8 cellular contexts compared by ENCODE assay signal in the genomic region with DNA sequence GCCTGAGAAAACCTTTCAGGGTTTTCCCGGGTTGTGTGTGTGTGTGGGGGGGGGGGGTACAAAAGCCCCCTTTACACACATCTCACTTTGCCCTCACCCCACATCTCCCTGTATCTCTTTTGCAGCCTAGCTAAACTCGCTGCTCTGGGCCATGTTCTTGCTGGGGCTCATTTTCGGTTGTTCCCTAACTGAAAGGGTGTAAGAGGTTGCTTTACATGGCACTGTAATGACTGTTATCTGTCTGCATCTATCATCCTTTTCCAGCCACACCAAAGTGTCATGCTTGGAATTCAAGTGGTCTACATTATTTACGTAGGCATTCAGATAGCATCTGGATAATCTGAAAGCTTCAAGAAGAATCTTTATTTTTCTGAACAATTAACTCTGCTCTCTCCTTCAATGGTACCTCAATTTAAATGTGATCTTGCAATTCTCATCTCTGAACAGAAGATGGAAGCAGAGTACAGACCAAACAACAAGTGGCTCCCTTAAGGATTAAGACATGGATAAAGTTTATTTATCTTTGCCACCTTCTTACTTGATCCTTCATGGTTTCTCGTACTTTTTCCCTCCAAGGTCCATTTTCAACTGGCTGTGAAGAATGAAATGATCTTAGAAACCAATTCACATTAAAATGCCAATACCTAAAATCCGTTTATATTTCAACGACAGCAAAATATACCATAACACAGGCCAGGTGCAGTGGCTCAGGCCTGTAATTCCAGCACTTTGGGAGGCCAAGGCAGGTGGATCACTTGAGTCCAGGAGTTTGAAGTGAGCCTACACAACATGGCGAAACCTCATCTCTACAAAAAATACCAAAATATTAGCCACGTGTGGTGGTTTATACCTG. TPM values are rescaled to one million over a fixed set of nuclear protein-coding genes. Genes with fewer than 3 reads are reported as not detected.
A peak's percentile ranks its signal among the peaks of the same experiment; 100 is the strongest.
DNase-seq lines count a peak whose midpoint lies in the region; ATAC-seq and TF ChIP-seq lines count a peak whose summit lies in the region.

No MANE protein-coding gene starts in this region.

- no peaks in the 10 kb centered on the region for H3K36me3 ChIP-seq in osteoblast (ENCODE audit: insufficient read depth, low read length)

- H3K9me3 ChIP-seq in osteoblast (ENCODE audit: low read depth, low read length): no peaks in the 10 kb centered on the region

- H3K79me2 ChIP-seq in osteoblast (ENCODE audit: insufficient read depth, low read length): no peaks in the 10 kb centered on the region

- H3K4me2 ChIP-seq in osteoblast (ENCODE audit: insufficient read depth, low read length): no peak overlapping the region

- H3K27me3 ChIP-seq in osteoblast (ENCODE audit: insufficient read depth, low read length): peaks cover 18% of the 10 kb centered on the region

- no peak overlapping the region for H3K27ac ChIP-seq in osteoblast (ENCODE audit: low read depth, low read length)

- H3K4me3 ChIP-seq in GM12864 (ENCODE audit: low read depth, low read length): no peak overlapping the region
- H3K4me3 ChIP-seq in osteoblast (ENCODE audit: insufficient read depth, low read length): no peak overlapping the region

- peak; percentile 59 for TF ChIP-seq CTCF in GM12864 (IDR thresholded peaks at IDR 0.05; ENCODE audit: low read depth, low read length, missing control alignments)
- peak; percentile 73 for TF ChIP-seq CTCF in osteoblast (IDR thresholded peaks at IDR 0.05; ENCODE audit: extremely low read depth, low read depth, low read length)

- no peak overlapping the region for H2AFZ ChIP-seq in osteoblast (ENCODE audit: low read length)

- H3K4me1 ChIP-seq in osteoblast (ENCODE audit: insufficient read depth, low read length): no peaks in the 10 kb centered on the region

- ATAC-seq in HG03280 (IDR thresholded peaks at IDR 0.05; ENCODE audit: unreplicated experiment) (no peak), GM21360 (IDR thresholded peaks at IDR 0.05; ENCODE audit: unreplicated experiment) (no peak)

- DNase-seq in A172 (ENCODE audit: low spot score) (peak; percentile 43), GM12864 (ENCODE audit: low read depth) (peak; percentile 16), HS-5 (ENCODE audit: low read depth) (peak; percentile 19), SK-N-DZ (ENCODE audit: low spot score) (peak; percentile 61), fibroblast of peridontal ligament (ENCODE audit: extremely low read depth) (peak; percentile 83), osteoblast (ENCODE audit: insufficient read length, low spot score, missing footprints) (no peak)

- H4K20me1 ChIP-seq in osteoblast (ENCODE audit: insufficient read depth, low read length): no peaks in the 10 kb centered on the region

RNA-seq across cellular contexts. Expression of gene DCLK3, which starts 34.9 kb away (rescaled TPM):
- total RNA-seq in A172 (2014; rRNA removed; shearing (Covaris generic)): not detected in 2 replicates
- polyA plus RNA-seq in SK-N-DZ (2014; cell fraction: cytosol; rRNA removed): 5.6 and 8.0 TPM in 2 replicates
- 4.1 and 4.5 TPM in 2 replicates for polyA plus RNA-seq in SK-N-DZ (2014; cell fraction: nucleus; rRNA removed)
- total RNA-seq in osteoblast: under 0.01 TPM in 2 replicates
